ENCODE assay signal across 1 cellular context in genomic region chr1:16046865-16047264, GRCh38.
TF ChIP-seq lines count a peak whose summit lies in the region.

No MANE protein-coding gene starts in this region.

TF ChIP-seq in HepG2, 621 proteins besides CTCF, POLR2A, EP300 and RAD21:
- peak; percentile 99 for TF ChIP-seq GFI1 (CRISPR knock-in tag; IDR thresholded peaks at IDR 0.05; ENCODE audit: borderline replicate concordance)
- peak; percentile 31; the same call in 1 of the 2 replicates for TF ChIP-seq HNF4A (CRISPR knock-in tag; IDR thresholded peaks at IDR 0.05)
- no peak for TF ChIP-seq CSRNP1 (CRISPR knock-in tag; IDR thresholded peaks at IDR 0.05)
- TF ChIP-seq TEAD3 (CRISPR knock-in tag; optimal IDR thresholded peaks at IDR 0.05; ENCODE audit: borderline replicate concordance) = peak; percentile 54
- peak; percentile 30; the same call in 1 of the 2 replicates for TF ChIP-seq SALL1 (CRISPR knock-in tag; IDR thresholded peaks at IDR 0.05)
- peak; percentile 25; the same call in 1 of the 2 replicates for TF ChIP-seq ZNF687 (CRISPR knock-in tag; IDR thresholded peaks at IDR 0.05)
- no peak for TF ChIP-seq ZSCAN25 (CRISPR knock-in tag; IDR thresholded peaks at IDR 0.05)
- no peak for TF ChIP-seq ZNF282 (IDR thresholded peaks at IDR 0.05; ENCODE audit: partially characterized antibody)
- TF ChIP-seq PHF21A (CRISPR knock-in tag; IDR thresholded peaks at IDR 0.05) = peak; percentile 85
- TF ChIP-seq ZBTB14 (CRISPR knock-in tag; IDR thresholded peaks at IDR 0.05) = no peak
- peak; percentile 25; the same call in 1 of the 2 replicates for TF ChIP-seq UBTF (CRISPR knock-in tag; IDR thresholded peaks at IDR 0.05)
- TF ChIP-seq PATZ1 (CRISPR knock-in tag; IDR thresholded peaks at IDR 0.05) = 0 out of 2 replicates have a peak, but pooled peaks have one; percentile 31
- peak; percentile 90 for TF ChIP-seq HMG20B (CRISPR knock-in tag; conservative IDR thresholded peaks at IDR 0.05)
- TF ChIP-seq HMG20A (CRISPR knock-in tag; IDR thresholded peaks at IDR 0.05; ENCODE audit: borderline replicate concordance) = peak; percentile 17; the same call in 1 of the 2 replicates
